In the genomic region with DNA sequence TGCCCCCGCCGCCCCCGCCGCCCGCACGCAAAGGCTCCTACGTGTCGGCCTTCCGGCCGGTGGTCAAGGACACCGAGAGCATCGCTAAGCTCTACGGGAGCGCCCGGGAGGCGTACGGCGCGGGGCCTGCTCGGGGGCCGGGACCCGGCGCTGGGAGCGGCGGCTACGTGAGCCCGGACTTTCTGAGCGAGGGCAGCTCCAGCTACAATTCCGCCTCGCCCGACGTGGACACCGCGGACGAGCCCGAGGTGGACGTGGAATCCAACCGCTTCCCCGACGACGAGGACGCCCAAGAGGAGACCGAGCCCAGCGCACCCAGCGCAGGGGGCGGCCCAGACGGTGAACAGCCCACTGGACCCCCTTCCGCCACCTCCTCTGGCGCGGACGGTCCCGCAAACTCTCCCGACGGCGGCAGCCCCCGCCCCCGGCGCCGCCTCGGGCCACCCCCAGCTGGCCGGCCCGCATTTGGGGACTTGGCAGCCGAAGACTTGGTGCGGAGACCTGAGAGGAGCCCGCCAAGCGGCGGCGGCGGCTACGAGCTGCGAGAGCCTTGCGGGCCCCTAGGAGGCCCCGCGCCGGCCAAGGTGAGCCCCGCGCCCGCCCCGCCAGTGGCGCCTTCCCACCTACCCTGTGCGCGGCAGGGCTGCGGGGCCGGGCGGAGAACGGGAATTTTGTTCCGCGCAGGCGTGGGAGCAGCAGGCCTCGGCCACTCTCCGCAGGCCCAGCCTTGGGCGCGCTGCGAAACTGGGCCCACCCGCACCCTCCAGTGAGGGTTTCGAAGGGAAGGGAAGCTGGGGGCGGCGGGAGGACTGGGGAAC, we compare ENCODE assay signal across 12 cellular contexts. TPM values are rescaled to one million over a fixed set of nuclear protein-coding genes. Genes with fewer than 3 reads are reported as not detected.
DNase-seq lines count a peak whose midpoint lies in the region; ATAC-seq and TF ChIP-seq lines count a peak whose summit lies in the region.
"Had no signal": no experiment of that assay in that cellular context is flagged by ENCODE, and none has a peak within 500 bp of the region (broad histone marks: within the 10 kb centered on the region; RNA-seq: fewer than 3 reads in every experiment).

No MANE protein-coding gene starts in this region.

- peak in 1 of 4 donors; percentile 22 for ATAC-seq in heart left ventricle
- ATAC-seq in left ventricle myocardium superior = no peak
- no peak for ATAC-seq in memory B cell (ENCODE audit: low read depth)
- ATAC-seq in SK-N-SH treated with all-trans-retinoic acid at 6 μM for 48 hours = no peak
- ATAC-seq in GM21447 (IDR thresholded peaks at IDR 0.05; ENCODE audit: unreplicated experiment) = no peak

- peak overlapping the region; percentile 79 for H3K27ac Mint-ChIP-seq in activated T-helper 1 cell treated with anti-CD3 and anti-CD28 coated beads, Interleukin-12 subunit alpha, Interleukin-12 subunit beta, Interleukin-2, Interleukin-4 antibody, amounts not matched to agents 30 ng/mL and 10 ng/mL and 1 ng/mL, durations not matched to agents 14 hours and 24 hours and 36 hours
- peak overlapping the region; percentile 88 for H3K27ac Mint-ChIP-seq in memory B cell

- H3K27me3 Mint-ChIP-seq in activated T-helper 1 cell treated with anti-CD3 and anti-CD28 coated beads, Interleukin-12 subunit alpha, Interleukin-12 subunit beta, Interleukin-2, Interleukin-4 antibody, amounts not matched to agents 30 ng/mL and 10 ng/mL and 1 ng/mL, durations not matched to agents 14 hours and 24 hours and 36 hours (ENCODE audit: insufficient read depth) = peaks cover 68% of the 10 kb centered on the region
- H3K27me3 Mint-ChIP-seq in memory B cell = peaks cover 31% of the 10 kb centered on the region

- peaks cover 0 to 70% (median 46%) of the 10 kb centered on the region in 12 donors for H3K4me1 ChIP-seq in heart left ventricle
- H3K4me1 ChIP-seq in suprapubic skin = peaks cover 71% of the 10 kb centered on the region

- TF ChIP-seq POLR2A in heart left ventricle (IDR thresholded peaks at IDR 0.05) (no peak), suprapubic skin (IDR thresholded peaks at IDR 0.05) (no peak)

- TF ChIP-seq CTCF in heart left ventricle (IDR thresholded peaks at IDR 0.05) (no peak), suprapubic skin (IDR thresholded peaks at IDR 0.05) (no peak)

- H3K36me3 ChIP-seq in heart left ventricle = no peaks in the 10 kb centered on the region
- H3K36me3 ChIP-seq in suprapubic skin = no peaks in the 10 kb centered on the region
- H3K36me3 ChIP-seq: cardiac muscle cell had no signal

- H3K9me3 ChIP-seq in heart left ventricle (no peaks in the 10 kb centered on the region), suprapubic skin (no peaks in the 10 kb centered on the region)

- H3K4me3 ChIP-seq in heart left ventricle (peak overlapping the region in 9 of 12 donors; percentile 2 to 32 (median 23)), suprapubic skin (peak overlapping the region; percentile 42)
- H3K4me3 ChIP-seq: cardiac muscle cell had no signal

- no peaks in the 10 kb centered on the region for H3K9me3 Mint-ChIP-seq in activated T-helper 1 cell treated with anti-CD3 and anti-CD28 coated beads, Interleukin-12 subunit alpha, Interleukin-12 subunit beta, Interleukin-2, Interleukin-4 antibody, amounts not matched to agents 30 ng/mL and 10 ng/mL and 1 ng/mL, durations not matched to agents 14 hours and 24 hours and 36 hours
- H3K9me3 Mint-ChIP-seq in memory B cell = peaks cover 5% of the 10 kb centered on the region
- H3K9me3 Mint-ChIP-seq: neural crest cell had no signal

- no peak overlapping the region for H3K4me3 Mint-ChIP-seq in activated T-helper 1 cell treated with anti-CD3 and anti-CD28 coated beads, Interleukin-12 subunit alpha, Interleukin-12 subunit beta, Interleukin-2, Interleukin-4 antibody, amounts not matched to agents 30 ng/mL and 10 ng/mL and 1 ng/mL, durations not matched to agents 14 hours and 24 hours and 36 hours
- H3K4me3 Mint-ChIP-seq in memory B cell = no peak overlapping the region
- H3K4me3 Mint-ChIP-seq: neural crest cell had no signal

- peaks cover 93 to 100% (median 98%) of the 10 kb centered on the region in 9 donors for H3K27me3 ChIP-seq in heart left ventricle
- peaks cover 100% of the 10 kb centered on the region for H3K27me3 ChIP-seq in suprapubic skin

- 3 to 4% (median 4%) methylated on average over 42 to 98 of the region's 98 CpGs for WGBS in heart left ventricle, 4 donors
- WGBS in suprapubic skin = 3% methylated on average over 7 of the region's 98 CpGs

- intact Hi-C loops in heart left ventricle (cut with DNase I) (no loop called here), left ventricle myocardium superior (cut with micrococcal nuclease) (no loop called here)
- intact Hi-C loops in activated T-helper 1 cell treated with anti-CD3 and anti-CD28 coated beads, Interleukin-12 subunit alpha, Interleukin-12 subunit beta, Interleukin-2, Interleukin-4 antibody, amounts not matched to agents 30 ng/mL and 10 ng/mL and 1 ng/mL, durations not matched to agents 14 hours and 24 hours and 36 hours (cut with micrococcal nuclease) = no loop called here

- no peak overlapping the region for H3K27ac ChIP-seq in heart left ventricle
- no peak overlapping the region for H3K27ac ChIP-seq in suprapubic skin
- H3K27ac ChIP-seq: cardiac muscle cell had no signal

- no peak for TF ChIP-seq EP300 in suprapubic skin (IDR thresholded peaks at IDR 0.05)

- peaks cover 9% of the 10 kb centered on the region for H3K36me3 Mint-ChIP-seq in activated T-helper 1 cell treated with anti-CD3 and anti-CD28 coated beads, Interleukin-12 subunit alpha, Interleukin-12 subunit beta, Interleukin-2, Interleukin-4 antibody, amounts not matched to agents 30 ng/mL and 10 ng/mL and 1 ng/mL, durations not matched to agents 14 hours and 24 hours and 36 hours (ENCODE audit: low read depth)
- peaks cover 2% of the 10 kb centered on the region for H3K36me3 Mint-ChIP-seq in memory B cell

- DNase-seq in heart left ventricle = no peak
- no peak for DNase-seq in left ventricle myocardium superior
- DNase-seq in activated T-helper 1 cell treated with anti-CD3 and anti-CD28 coated beads, Interleukin-12 subunit alpha, Interleukin-12 subunit beta, Interleukin-2, Interleukin-4 antibody, amounts not matched to agents 30 ng/mL and 10 ng/mL and 1 ng/mL, durations not matched to agents 14 hours and 24 hours and 36 hours (ENCODE audit: low spot score) = no peak
- peak in 1 of 2 donors; percentile 27 for DNase-seq in memory B cell (ENCODE audit: low spot score in 2 of 2)
- no peak for DNase-seq in suprapubic skin (ENCODE audit: low spot score in 2 of 2)
- no peak for DNase-seq in G401 (ENCODE audit: low spot score)
- DNase-seq: NCI-H2029 had no signal

- peaks cover 24% of the 10 kb centered on the region for H3K4me1 Mint-ChIP-seq in activated T-helper 1 cell treated with anti-CD3 and anti-CD28 coated beads, Interleukin-12 subunit alpha, Interleukin-12 subunit beta, Interleukin-2, Interleukin-4 antibody, amounts not matched to agents 30 ng/mL and 10 ng/mL and 1 ng/mL, durations not matched to agents 14 hours and 24 hours and 36 hours (ENCODE audit: low read depth)
- H3K4me1 Mint-ChIP-seq in memory B cell = peaks cover 17% of the 10 kb centered on the region

- in situ Hi-C loops in G401 (cut with HindIII; ENCODE audit: low sequenced_read_pairs) = no loop called here

TF ChIP-seq in SK-N-SH treated with all-trans-retinoic acid at 6 μM for 48 hours, 23 proteins besides CTCF, POLR2A, EP300 and RAD21 (continues in another document):
- TF ChIP-seq TCF4 (CRISPR knock-in tag; IDR thresholded peaks at IDR 0.05; ENCODE audit: borderline replicate concordance) (no peak), SNAI2 (CRISPR knock-in tag; IDR thresholded peaks at IDR 0.05) (no peak), ZNF565 (CRISPR knock-in tag; conservative IDR thresholded peaks at IDR 0.05; ENCODE audit: low read depth) (no peak), ZC3H10 (CRISPR knock-in tag; IDR thresholded peaks at IDR 0.05) (no peak), RARB (CRISPR knock-in tag; IDR thresholded peaks at IDR 0.05) (no peak), PPARA (CRISPR knock-in tag; IDR thresholded peaks at IDR 0.05; ENCODE audit: borderline replicate concordance) (no peak), TOX (CRISPR knock-in tag; IDR thresholded peaks at IDR 0.05; ENCODE audit: borderline replicate concordance) (no peak), ZNF8 (CRISPR knock-in tag; IDR thresholded peaks at IDR 0.05) (no peak), ARNTL (CRISPR knock-in tag; IDR thresholded peaks at IDR 0.05; ENCODE audit: borderline replicate concordance, low read depth) (no peak), ISL1 (CRISPR knock-in tag; IDR thresholded peaks at IDR 0.05) (no peak), BACH2 (CRISPR knock-in tag; IDR thresholded peaks at IDR 0.05; ENCODE audit: borderline replicate concordance) (no peak), CSDC2 (CRISPR knock-in tag; IDR thresholded peaks at IDR 0.05) (no peak), ZNF70 (CRISPR knock-in tag; IDR thresholded peaks at IDR 0.05) (no peak)
- TF ChIP-seq, protein P1, sequence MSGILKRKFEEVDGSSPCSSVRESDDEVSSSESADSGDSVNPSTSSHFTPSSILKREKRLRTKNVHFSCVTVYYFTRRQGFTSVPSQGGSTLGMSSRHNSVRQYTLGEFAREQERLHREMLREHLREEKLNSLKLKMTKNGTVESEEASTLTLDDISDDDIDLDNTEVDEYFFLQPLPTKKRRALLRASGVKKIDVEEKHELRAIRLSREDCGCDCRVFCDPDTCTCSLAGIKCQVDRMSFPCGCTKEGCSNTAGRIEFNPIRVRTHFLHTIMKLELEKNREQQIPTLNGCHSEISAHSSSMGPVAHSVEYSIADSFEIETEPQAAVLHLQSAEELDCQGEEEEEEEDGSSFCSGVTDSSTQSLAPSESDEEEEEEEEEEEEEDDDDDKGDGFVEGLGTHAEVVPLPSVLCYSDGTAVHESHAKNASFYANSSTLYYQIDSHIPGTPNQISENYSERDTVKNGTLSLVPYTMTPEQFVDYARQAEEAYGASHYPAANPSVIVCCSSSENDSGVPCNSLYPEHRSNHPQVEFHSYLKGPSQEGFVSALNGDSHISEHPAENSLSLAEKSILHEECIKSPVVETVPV (CRISPR knock-in tag; IDR thresholded peaks at IDR 0.05) = no peak

RNA-seq across cellular contexts. Expression of gene SKOR1, which starts 2.5 kb away (rescaled TPM):
- total RNA-seq in heart left ventricle = under 1 TPM in 7 of 9 donors, not detected in 2; 0.07 to 0.27 (median 0.18) TPM
- under 1 TPM; 0.23 to 0.26 TPM for polyA plus RNA-seq in heart left ventricle
- 0.07 TPM for total RNA-seq in left ventricle myocardium superior
- total RNA-seq in activated T-helper 1 cell treated with anti-CD3 and anti-CD28 coated beads, Interleukin-12 subunit alpha, Interleukin-12 subunit beta, Interleukin-2, Interleukin-4 antibody, amounts not matched to agents 30 ng/mL and 10 ng/mL and 1 ng/mL, durations not matched to agents 14 hours and 24 hours and 36 hours = 0.21 TPM in 1 of 2 replicates, not detected in the other
- total RNA-seq in suprapubic skin = 1 to 10 TPM; 1.1 to 2.3 (median 1.5) TPM
- total RNA-seq in G401 (2014; rRNA removed; shearing (Covaris generic)) = 4.9 and 7.1 TPM in 2 replicates
- polyA plus RNA-seq: cardiac muscle cell had no signal

RNA-seq across cellular contexts. Expression of gene RNU6-1, which starts 12.1 kb away (rescaled TPM):
- not detected for total RNA-seq in heart left ventricle
- not detected for polyA plus RNA-seq in heart left ventricle
- total RNA-seq in left ventricle myocardium superior = not detected
- not detected in 2 replicates for total RNA-seq in activated T-helper 1 cell treated with anti-CD3 and anti-CD28 coated beads, Interleukin-12 subunit alpha, Interleukin-12 subunit beta, Interleukin-2, Interleukin-4 antibody, amounts not matched to agents 30 ng/mL and 10 ng/mL and 1 ng/mL, durations not matched to agents 14 hours and 24 hours and 36 hours
- total RNA-seq in suprapubic skin = not detected
- total RNA-seq in G401 (2014; rRNA removed; shearing (Covaris generic)) = not detected in 2 replicates
- total RNA-seq: cardiac muscle cell, neural crest cell had no signal
- polyA plus RNA-seq: cardiac muscle cell, esophagus had no signal
